In genomic region chr9:113682297-113682771, GRCh38 we compare ENCODE assay signal across 8 cellular contexts.
A peak's percentile ranks its signal among the peaks of the same experiment; 100 is the strongest.
DNase-seq lines count a peak whose midpoint lies in the region; ATAC-seq and TF ChIP-seq lines count a peak whose summit lies in the region.

No MANE protein-coding gene starts in this region.

- no peak for ATAC-seq in activated CD4-positive, alpha-beta T cell treated with anti-CD3 and anti-CD28 coated beads for 36 hours
- ATAC-seq in stimulated activated naive CD8-positive, alpha-beta T cell treated with anti-CD3 and anti-CD28 coated beads, Interleukin-15, amount 100 ng/mL, for 72 hours = no peak
- no peak for ATAC-seq in HG03442 (IDR thresholded peaks at IDR 0.05; ENCODE audit: unreplicated experiment)

- H3K27ac Mint-ChIP-seq in activated CD4-positive, alpha-beta T cell treated with anti-CD3 and anti-CD28 coated beads for 36 hours = no peak overlapping the region
- H3K27ac Mint-ChIP-seq in endothelial cell (ENCODE audit: unreplicated experiment) = no peak overlapping the region
- H3K27ac Mint-ChIP-seq in stimulated activated naive CD8-positive, alpha-beta T cell treated with anti-CD3 and anti-CD28 coated beads, Interleukin-15, amount 100 ng/mL, for 72 hours = no peak overlapping the region

- H3K27me3 Mint-ChIP-seq in activated CD4-positive, alpha-beta T cell treated with anti-CD3 and anti-CD28 coated beads for 36 hours = peaks cover 38% of the 10 kb centered on the region
- peaks cover 7% of the 10 kb centered on the region for H3K27me3 Mint-ChIP-seq in endothelial cell (ENCODE audit: unreplicated experiment)
- H3K27me3 Mint-ChIP-seq in stimulated activated naive CD8-positive, alpha-beta T cell treated with anti-CD3 and anti-CD28 coated beads, Interleukin-15, amount 100 ng/mL, for 72 hours = peaks cover 77% of the 10 kb centered on the region

- H3K9me3 Mint-ChIP-seq in activated CD4-positive, alpha-beta T cell treated with anti-CD3 and anti-CD28 coated beads for 36 hours (ENCODE audit: low read depth) = no peaks in the 10 kb centered on the region
- no peaks in the 10 kb centered on the region for H3K9me3 Mint-ChIP-seq in endothelial cell (ENCODE audit: unreplicated experiment)
- no peaks in the 10 kb centered on the region for H3K9me3 Mint-ChIP-seq in stimulated activated naive CD8-positive, alpha-beta T cell treated with anti-CD3 and anti-CD28 coated beads, Interleukin-15, amount 100 ng/mL, for 72 hours

- POLR2A ChIA-PET in activated CD4-positive, alpha-beta T cell treated with anti-CD3 and anti-CD28 coated beads for 36 hours (lab: Charles Lee) = no interaction called here

- CTCF ChIA-PET in activated CD4-positive, alpha-beta T cell treated with anti-CD3 and anti-CD28 coated beads for 36 hours (lab: Charles Lee) = interaction anchor here (0.7 to 1.8 kb wide), 7 partner anchors 10 to 341 kb away, joined by 3 to 8 read pairs (median 4); no protein-coding TSS in a partner anchor

- peak; percentile 41 for DNase-seq in activated naive CD4-positive, alpha-beta T cell treated with Interleukin-2 at 50 U/mL for 16 hours
- DNase-seq in activated naive CD4-positive, alpha-beta T cell treated with anti-CD3 and anti-CD28 coated beads, Interleukin-2, amount 50 U/mL, for 16 hours = no peak
- DNase-seq in NCI-H2081 treated with DMSO at 0.1 percent for 48 hours (lab: John Stamatoyannopoulos, UW) (peak; percentile 4), endothelial cell (ENCODE audit: low spot score) (peak; percentile 82), medulla oblongata (ENCODE audit: extremely low spot score) (peak; percentile 71)
- peak; percentile 73 for DNase-seq in activated CD4-positive, alpha-beta T cell treated with anti-CD3 and anti-CD28 coated beads for 36 hours
- peak; percentile 31 to 38 for DNase-seq in stimulated activated naive CD8-positive, alpha-beta T cell treated with anti-CD3 and anti-CD28 coated beads, Interleukin-15, amount 100 ng/mL, for 72 hours

- H3K36me3 Mint-ChIP-seq in activated CD4-positive, alpha-beta T cell treated with anti-CD3 and anti-CD28 coated beads for 36 hours (ENCODE audit: low read depth) = no peaks in the 10 kb centered on the region
- peaks cover 6% of the 10 kb centered on the region for H3K36me3 Mint-ChIP-seq in endothelial cell (ENCODE audit: low read depth, unreplicated experiment)

- no peak overlapping the region for H3K4me3 Mint-ChIP-seq in activated CD4-positive, alpha-beta T cell treated with anti-CD3 and anti-CD28 coated beads for 36 hours
- H3K4me3 Mint-ChIP-seq in endothelial cell (ENCODE audit: unreplicated experiment) = no peak overlapping the region
- H3K4me3 Mint-ChIP-seq in stimulated activated naive CD8-positive, alpha-beta T cell treated with anti-CD3 and anti-CD28 coated beads, Interleukin-15, amount 100 ng/mL, for 72 hours = no peak overlapping the region

- intact Hi-C loops in activated CD4-positive, alpha-beta T cell treated with anti-CD3 and anti-CD28 coated beads for 36 hours (cut with DNase I, micrococcal nuclease) = loop anchor here in 1 of 2 experiments (1.0 to 2.0 kb wide), 2 partner anchors 194 to 350 kb away; partner anchors contain the start of gene ZNF618

- peaks cover 2% of the 10 kb centered on the region for H3K4me1 Mint-ChIP-seq in activated CD4-positive, alpha-beta T cell treated with anti-CD3 and anti-CD28 coated beads for 36 hours
- peaks cover 16% of the 10 kb centered on the region for H3K4me1 Mint-ChIP-seq in endothelial cell (ENCODE audit: unreplicated experiment)
- peaks cover 3% of the 10 kb centered on the region for H3K4me1 Mint-ChIP-seq in stimulated activated naive CD8-positive, alpha-beta T cell treated with anti-CD3 and anti-CD28 coated beads, Interleukin-15, amount 100 ng/mL, for 72 hours

- TF ChIP-seq CTCF in endothelial cell (IDR thresholded peaks at IDR 0.05; ENCODE audit: unreplicated experiment) = peak; percentile 97
